In genomic region chr20:45094201-45094600, GRCh38 we compare ENCODE assay signal across 30 cellular contexts. TPM values are rescaled to one million over a fixed set of nuclear protein-coding genes. Genes with fewer than 3 reads are reported as not detected.
"Had no signal": no experiment of that assay in that cellular context is flagged by ENCODE, and none has a peak within 500 bp of the region (broad histone marks: within the 10 kb centered on the region; RNA-seq: fewer than 3 reads in every experiment).

No MANE protein-coding gene starts in this region.

- H3K36me3 ChIP-seq: colonic mucosa, gastrocnemius medialis, lower lobe of right lung, ovary, stomach, thyroid gland had no signal

- ATAC-seq: esophagus mucosa; gastrocnemius medialis; left ventricle myocardium superior; lower lobe of right lung; naive thymus-derived CD8-positive, alpha-beta T cell; psoas muscle; right cardiac atrium had no signal

- H3K27ac Mint-ChIP-seq: dendritic cell treated with granulocyte-macrophage colony-stimulating factor and Interleukin-4, amounts not matched to agents 40 ng/mL and 50 ng/mL, for 4 days; endodermal cell; nephron progenitor cell; type B pancreatic cell had no signal

- H3K9me3 Mint-ChIP-seq: dendritic cell treated with granulocyte-macrophage colony-stimulating factor and Interleukin-4, amounts not matched to agents 40 ng/mL and 50 ng/mL, for 4 days; naive thymus-derived CD8-positive, alpha-beta T cell; type B pancreatic cell had no signal

- H3K27me3 ChIP-seq: ovary had no signal

- H3K27ac ChIP-seq: colonic mucosa, epithelial cell of prostate, gastrocnemius medialis, lower lobe of right lung, ovary, psoas muscle, spleen, stomach, thyroid gland had no signal

- H3K4me1 ChIP-seq: colonic mucosa, gastrocnemius medialis, psoas muscle had no signal

- H3K4me3 ChIP-seq: colonic mucosa, gastrocnemius medialis, lower lobe of right lung, ovary, psoas muscle, skin epidermis, spleen, stomach, thyroid gland had no signal

- H3K4me1 Mint-ChIP-seq: nephron progenitor cell had no signal

- DNase-seq: colonic mucosa; effector CD8-positive, alpha-beta T cell; endodermal cell; foreskin fibroblast; gastrocnemius medialis; head of caudate nucleus; left ventricle myocardium superior; lower lobe of right lung; naive thymus-derived CD8-positive, alpha-beta T cell; nephron progenitor cell; occipital lobe; ovary; psoas muscle; right cardiac atrium; spleen; stimulated activated CD4-positive, alpha-beta T cell treated with anti-CD3 and anti-CD28 coated beads, Interleukin-4, amount 100 ng/mL, for 4 hours; stimulated activated naive CD4-positive, alpha-beta T cell treated with Interleukin-2 at 50 U/mL for 16 hours; stomach; thyroid gland had no signal

- H3K9me3 ChIP-seq: colonic mucosa, gastrocnemius medialis, lower lobe of right lung, ovary, psoas muscle, spleen, stomach, thyroid gland had no signal

- H3K4me3 Mint-ChIP-seq: dendritic cell treated with granulocyte-macrophage colony-stimulating factor and Interleukin-4, amounts not matched to agents 40 ng/mL and 50 ng/mL, for 4 days; endodermal cell; nephron progenitor cell; type B pancreatic cell had no signal

RNA-seq across cellular contexts. Expression of gene KCNS1, which starts 6.7 kb away (rescaled TPM):
- total RNA-seq: gastrocnemius medialis; left ventricle myocardium superior; mesenteric fat pad; myocyte; naive thymus-derived CD8-positive, alpha-beta T cell; ovary; psoas muscle; spleen; stomach; subcutaneous adipose tissue had no signal
- polyA plus RNA-seq: naive thymus-derived CD8-positive, alpha-beta T cell had no signal

RNA-seq across cellular contexts. Expression of gene WFDC5, which starts 20.8 kb away (rescaled TPM):
- total RNA-seq: colonic mucosa; endodermal cell; gastrocnemius medialis; glomerular endothelial cell; left ventricle myocardium superior; mesenteric fat pad; myocyte; naive thymus-derived CD8-positive, alpha-beta T cell; occipital lobe; ovary; psoas muscle; renal cortical epithelial cell; right cardiac atrium; spleen; stomach; subcutaneous adipose tissue; temporal lobe; thyroid gland had no signal
- polyA plus RNA-seq: naive thymus-derived CD8-positive, alpha-beta T cell; ovary; psoas muscle; right cardiac atrium; spleen had no signal

RNA-seq across cellular contexts. Expression of gene WFDC12, which starts 30.1 kb away (rescaled TPM):
- total RNA-seq: colonic mucosa; endodermal cell; gastrocnemius medialis; glomerular endothelial cell; left ventricle myocardium superior; mesenteric fat pad; myocyte; naive thymus-derived CD8-positive, alpha-beta T cell; occipital lobe; ovary; psoas muscle; renal cortical epithelial cell; right cardiac atrium; spleen; stomach; subcutaneous adipose tissue; temporal lobe; thyroid gland had no signal
- polyA plus RNA-seq: naive thymus-derived CD8-positive, alpha-beta T cell; ovary; psoas muscle; right cardiac atrium; spleen had no signal
